ENCODE assay signal across 22 cellular contexts in the genomic region with DNA sequence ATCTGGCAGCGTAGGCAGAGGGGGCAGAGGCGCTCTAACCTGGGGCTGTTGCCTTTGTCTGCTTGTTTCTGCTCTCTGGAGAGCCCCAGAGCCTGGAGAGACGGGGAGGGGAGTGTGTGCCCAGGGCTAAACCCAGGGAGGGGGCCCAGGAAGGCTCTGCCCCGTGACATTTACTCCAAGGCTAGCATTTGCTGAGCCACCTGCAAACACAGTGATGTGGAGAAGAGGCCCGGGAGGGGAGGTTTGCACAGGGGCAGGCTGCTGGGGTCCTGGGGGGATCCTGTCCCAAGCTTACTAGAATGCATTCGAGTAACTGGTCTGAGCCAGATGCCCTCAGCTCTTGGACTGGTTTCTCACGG. TPM values are rescaled to one million over a fixed set of nuclear protein-coding genes. Genes with fewer than 3 reads are reported as not detected.
"Had no signal": no experiment of that assay in that cellular context is flagged by ENCODE, and none has a peak within 500 bp of the region (broad histone marks: within the 10 kb centered on the region; RNA-seq: fewer than 3 reads in every experiment).

No MANE protein-coding gene starts in this region.

- H3K36me3 ChIP-seq: esophagus squamous epithelium, prostate gland, transverse colon had no signal

- H3K9me3 Mint-ChIP-seq: activated naive CD4-positive, alpha-beta T cell treated with anti-CD3 and anti-CD28 coated beads, Interleukin-2, amount 10 ng/mL, durations not matched to agents 7 days and 5 days; activated naive CD8-positive, alpha-beta T cell treated with anti-CD3 and anti-CD28 coated beads, Interleukin-2, amount 10 ng/mL, durations not matched to agents 7 days and 5 days; mesothelial cell of epicardium had no signal

- H3K4me1 Mint-ChIP-seq: activated naive CD4-positive, alpha-beta T cell treated with anti-CD3 and anti-CD28 coated beads, Interleukin-2, amount 10 ng/mL, durations not matched to agents 7 days and 5 days; naive B cell had no signal

- H3K27me3 Mint-ChIP-seq: activated naive CD8-positive, alpha-beta T cell treated with anti-CD3 and anti-CD28 coated beads, Interleukin-2, amount 10 ng/mL, durations not matched to agents 7 days and 5 days had no signal

- H3K9me3 ChIP-seq: esophagus squamous epithelium, prostate gland, testis, transverse colon had no signal

- ATAC-seq: left cardiac atrium had no signal

- H3K4me1 ChIP-seq: prostate gland had no signal

- H3K4me3 Mint-ChIP-seq: activated naive CD4-positive, alpha-beta T cell treated with anti-CD3 and anti-CD28 coated beads, Interleukin-2, amount 10 ng/mL, durations not matched to agents 7 days and 5 days; activated naive CD8-positive, alpha-beta T cell treated with anti-CD3 and anti-CD28 coated beads, Interleukin-2, amount 10 ng/mL, durations not matched to agents 7 days and 5 days; mesothelial cell of epicardium; naive B cell had no signal

- H3K27ac Mint-ChIP-seq: activated naive CD4-positive, alpha-beta T cell treated with anti-CD3 and anti-CD28 coated beads, Interleukin-2, amount 10 ng/mL, durations not matched to agents 7 days and 5 days; activated naive CD8-positive, alpha-beta T cell treated with anti-CD3 and anti-CD28 coated beads, Interleukin-2, amount 10 ng/mL, durations not matched to agents 7 days and 5 days; mesothelial cell of epicardium; naive B cell had no signal

- H3K36me3 Mint-ChIP-seq: activated naive CD4-positive, alpha-beta T cell treated with anti-CD3 and anti-CD28 coated beads, Interleukin-2, amount 10 ng/mL, durations not matched to agents 7 days and 5 days; activated naive CD8-positive, alpha-beta T cell treated with anti-CD3 and anti-CD28 coated beads, Interleukin-2, amount 10 ng/mL, durations not matched to agents 7 days and 5 days; mesothelial cell of epicardium; naive B cell had no signal

- H3K27me3 ChIP-seq: testis, transverse colon had no signal

- DNase-seq: activated CD4-positive, alpha-beta T cell treated with anti-CD3 and anti-CD28 coated beads for 4 hours; activated CD4-positive, alpha-beta T cell treated with anti-CD3 and anti-CD28 coated beads, Interleukin-2, amount 50 U/mL, for 48 hours; activated CD8-positive, alpha-beta memory T cell treated with anti-CD3 and anti-CD28 coated beads for 24 hours; activated effector memory CD4-positive, alpha-beta T cell treated with Interleukin-2 at 50 U/mL for 16 hours; activated naive CD4-positive, alpha-beta T cell treated with anti-CD3 and anti-CD28 coated beads, Interleukin-2, amount 10 ng/mL, durations not matched to agents 7 days and 5 days; activated naive CD8-positive, alpha-beta T cell treated with anti-CD3 and anti-CD28 coated beads, Interleukin-2, amount 10 ng/mL, durations not matched to agents 7 days and 5 days; amniotic stem cell; esophagus squamous epithelium; islet precursor cell; left cardiac atrium; naive B cell; stimulated activated CD4-positive, alpha-beta T cell treated with anti-CD3 and anti-CD28 coated beads, Interleukin-2, amount 100 ng/mL, for 48 hours; stimulated activated naive CD4-positive, alpha-beta T cell treated with Interleukin-2 at 50 U/mL for 16 hours; testis; transverse colon had no signal

- H3K27ac ChIP-seq: epithelial cell of prostate, prostate gland, testis, transverse colon, VCaP had no signal

- H3K4me3 ChIP-seq: esophagus squamous epithelium, prostate gland, testis, transverse colon had no signal

RNA-seq across cellular contexts. Expression of gene MEG3, which starts 11.9 kb away (rescaled TPM):
- total RNA-seq: activated naive CD8-positive, alpha-beta T cell treated with anti-CD3 and anti-CD28 coated beads, Interleukin-2, amount 10 ng/mL, durations not matched to agents 7 days and 5 days; astrocyte; osteocyte; T-helper 1 cell treated with Interleukin-12 subunit alpha and Interleukin-12 subunit beta and Interleukin-4 antibody, amounts not matched to agents 30 ng/mL and 1 ng/mL, for 36 hours had no signal
